8 cellular contexts compared by ENCODE assay signal in the genomic region with DNA sequence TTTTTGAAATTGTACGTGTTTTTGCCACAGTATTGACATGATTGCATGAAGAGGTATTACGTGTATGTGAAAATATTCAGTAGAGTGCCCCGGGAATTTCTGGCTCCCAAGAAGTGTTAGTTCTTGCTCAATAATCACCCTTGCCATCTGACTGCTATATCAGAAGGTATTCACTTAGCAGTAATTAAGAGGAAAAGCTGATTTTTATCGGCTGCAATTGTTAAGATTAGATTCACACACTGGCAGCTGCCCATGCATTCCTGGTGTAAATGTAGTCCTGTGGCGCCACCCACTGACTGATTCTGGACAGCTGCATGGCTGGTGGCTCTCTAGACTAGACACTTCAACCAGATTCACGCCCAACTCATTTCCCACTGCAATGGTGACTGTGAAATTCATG.
DNase-seq lines count a peak whose midpoint lies in the region; ATAC-seq, FAIRE-seq and TF ChIP-seq lines count a peak whose summit lies in the region.

No MANE protein-coding gene starts in this region.

- H3K4me3 Mint-ChIP-seq in naive thymus-derived CD8-positive, alpha-beta T cell = no peak overlapping the region

- no peak for ATAC-seq in naive thymus-derived CD8-positive, alpha-beta T cell
- no peak for ATAC-seq in GM19351 (IDR thresholded peaks at IDR 0.05; ENCODE audit: unreplicated experiment)

- no peaks in the 10 kb centered on the region for H3K4me1 ChIP-seq in PC-9 (replicated peaks; ENCODE audit: insufficient read depth)

- no peak overlapping the region for H3K27ac ChIP-seq in PC-9

- H3K4me1 Mint-ChIP-seq in naive thymus-derived CD8-positive, alpha-beta T cell = no peaks in the 10 kb centered on the region

- H3K4me2 ChIP-seq in PC-9 = no peak overlapping the region

- H3K36me3 Mint-ChIP-seq in naive thymus-derived CD8-positive, alpha-beta T cell = no peaks in the 10 kb centered on the region

- no peak overlapping the region for H3K27ac Mint-ChIP-seq in naive thymus-derived CD8-positive, alpha-beta T cell

- H3K9me3 Mint-ChIP-seq in naive thymus-derived CD8-positive, alpha-beta T cell = peaks cover 0 to 17% (median 5%) of the 10 kb centered on the region in 9 donors

- FAIRE-seq in GM12891 (lab: Jason Lieb, UNC) = no peak

- H4K20me1 ChIP-seq in PC-9 (ENCODE audit: insufficient read depth) = 0 out of 2 replicates have a peak, but pooled peaks cover 5% of the 10 kb centered on the region

- H3K9me2 ChIP-seq in PC-9 (ENCODE audit: insufficient read depth) = no peaks in the 10 kb centered on the region

- H3K27me3 Mint-ChIP-seq in naive thymus-derived CD8-positive, alpha-beta T cell = no peaks in the 10 kb centered on the region

- DNase-seq in COLO829 (ENCODE audit: low spot score) (peak; percentile 30), KBM-7 (peak; percentile 53), PC-9 (peak; percentile 41 to 61), fibroblast of the conjunctiva (ENCODE audit: low read depth) (peak; percentile 12), renal cortical epithelial cell (ENCODE audit: low read depth) (peak; percentile 91), GM12891 (ENCODE audit: insufficient read length, low spot score) (no peak)
- DNase-seq in naive thymus-derived CD8-positive, alpha-beta T cell = no peak

- peak; percentile 76 for TF ChIP-seq CTCF in PC-9 (conservative IDR thresholded peaks at IDR 0.05)

- H2AFZ ChIP-seq in PC-9 = no peak overlapping the region

- no peaks in the 10 kb centered on the region for H3F3A ChIP-seq in PC-9 (ENCODE audit: insufficient read depth, low read depth)

- H3K36me3 ChIP-seq in PC-9 (ENCODE audit: low read depth) = no peaks in the 10 kb centered on the region

- no peak for TF ChIP-seq POLR2A in GM12891 (IDR thresholded peaks at IDR 0.05; ENCODE audit: low read depth, low read length)

- H3K79me2 ChIP-seq in PC-9 (ENCODE audit: low read depth) = no peaks in the 10 kb centered on the region

- no TSS peak for BruUV-seq in PC-9 (replicated peaks; lab: Mats Ljungman, UMichigan)

- in situ Hi-C loops in KBM-7 (cut with MboI; ENCODE audit: low pct_unique_long_range_greater_than_20kb, low sequenced_read_pairs) = no loop called here

- intact Hi-C loops in PC-9 (cut with micrococcal nuclease; ENCODE audit: unreplicated experiment) = no loop called here

- CTCF ChIA-PET in PC-9 (lab: Charles Lee) = no interaction called here

- H3K9me3 ChIP-seq in PC-9 (ENCODE audit: insufficient read depth, low read depth) = no peaks in the 10 kb centered on the region

- peaks cover 26% of the 10 kb centered on the region; the same call in 1 of the 2 replicates for H3K27me3 ChIP-seq in PC-9 (ENCODE audit: insufficient read depth, low read depth)

- no peak overlapping the region for H3K4me3 ChIP-seq in PC-9

- POLR2A ChIA-PET in PC-9 (lab: Charles Lee; ENCODE audit: unreplicated experiment) = no interaction called here
- POLR2A ChIA-PET in naive thymus-derived CD8-positive, alpha-beta T cell (lab: Charles Lee) = no interaction called here

TF ChIP-seq in GM12891, 5 proteins besides CTCF, POLR2A, EP300 and RAD21:
- TF ChIP-seq PAX5 (IDR thresholded peaks at IDR 0.05; ENCODE audit: insufficient read depth, low read length, severe bottlenecking) = no peak
- TF ChIP-seq POLR2AphosphoS5 (IDR thresholded peaks at IDR 0.05; ENCODE audit: low read depth, low read length) = no peak
- no peak for TF ChIP-seq SPI1 (IDR thresholded peaks at IDR 0.05; ENCODE audit: low read depth, low read length)
- TF ChIP-seq POU2F2 (IDR thresholded peaks at IDR 0.05; ENCODE audit: low read depth, low read length) = no peak
- no peak for TF ChIP-seq TAF1 (IDR thresholded peaks at IDR 0.05; ENCODE audit: low read depth, low read length)

Comparison
In these comparisons a context has a peak if more than half of its experiments do, and no peak if none do; other contexts are left out.
1. DNase-seq: peak in COLO829 (single experiment), KBM-7 (single experiment), PC-9 (2 of 2), fibroblast of the conjunctiva (single experiment) and renal cortical epithelial cell (single experiment); none in naive thymus-derived CD8-positive, alpha-beta T cell (0 of 10) and GM12891 (single experiment).